Comparison of ENCODE assay signal across 22 cellular contexts in genomic region chr3:18987070-18987469, GRCh38.
"Had no signal": no experiment of that assay in that cellular context is flagged by ENCODE, and none has a peak within 500 bp of the region (broad histone marks: within the 10 kb centered on the region; RNA-seq: fewer than 3 reads in every experiment).

No MANE protein-coding gene starts in this region.

- FAIRE-seq: endothelial cell of umbilical vein, keratinocyte had no signal

- H3K36me3 ChIP-seq: esophagus muscularis mucosa, gastrocnemius medialis, heart right ventricle, left lung, lower lobe of right lung had no signal

- H3K9me3 ChIP-seq: esophagus muscularis mucosa, gastrocnemius medialis, heart right ventricle, left lung, lower lobe of right lung, mucosa of descending colon had no signal

- H3K27me3 ChIP-seq: dorsolateral prefrontal cortex, esophagus muscularis mucosa, foreskin keratinocyte, gastrocnemius medialis, heart right ventricle, left lung had no signal

- ATAC-seq: gastrocnemius medialis; heart right ventricle; left cardiac atrium; left lung; left ventricle myocardium superior; lower lobe of right lung; mucosa of descending colon; naive thymus-derived CD8-positive, alpha-beta T cell had no signal

- H3K4me3 ChIP-seq: coronary artery, esophagus muscularis mucosa, gastrocnemius medialis, heart right ventricle, left lung, lower lobe of right lung, mucosa of descending colon had no signal

- DNase-seq: dermis blood vessel endothelial cell; dorsolateral prefrontal cortex; effector CD4-positive, alpha-beta T cell; effector memory CD4-positive, alpha-beta T cell; foreskin keratinocyte; gastrocnemius medialis; glutamatergic neuron; head of caudate nucleus; heart right ventricle; hippocampal formation; left cardiac atrium; left lung; left ventricle myocardium superior; lower lobe of right lung; mesenchymal stem cell; mucosa of descending colon; naive B cell; naive thymus-derived CD8-positive, alpha-beta T cell had no signal

- H3K27ac ChIP-seq: coronary artery, esophagus muscularis mucosa, foreskin keratinocyte, gastrocnemius medialis, heart right ventricle, left lung, lower lobe of right lung had no signal

- H3K4me1 ChIP-seq: esophagus muscularis mucosa, gastrocnemius medialis, heart right ventricle, left lung, lower lobe of right lung had no signal
